In the genomic region with DNA sequence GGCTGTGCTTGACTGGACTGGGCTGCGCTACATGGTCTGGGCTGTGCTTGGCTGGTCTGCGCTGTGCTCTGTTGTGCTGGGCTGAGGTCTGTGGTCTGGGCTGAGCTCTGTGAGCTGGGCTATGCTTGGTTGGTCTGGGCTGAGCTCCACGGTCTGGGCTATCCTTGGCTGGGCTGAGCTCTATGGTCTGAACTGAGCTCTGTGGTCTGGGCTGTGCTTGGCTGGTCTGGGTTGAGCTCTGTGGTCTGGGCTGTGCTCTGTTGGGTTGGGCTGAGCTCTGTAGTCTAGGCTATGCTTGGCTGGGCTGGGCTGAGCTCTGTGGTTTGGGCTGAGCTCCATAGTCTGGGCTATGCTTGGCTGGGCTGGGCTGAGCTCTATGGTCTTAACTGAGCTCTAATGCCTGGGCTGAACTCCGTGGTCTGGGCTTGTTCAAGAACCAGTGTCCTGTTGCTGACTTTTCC, we compare ENCODE assay signal across 9 cellular contexts.
DNase-seq lines count a peak whose midpoint lies in the region; FAIRE-seq and TF ChIP-seq lines count a peak whose summit lies in the region.
"Had no signal": no experiment of that assay in that cellular context is flagged by ENCODE, and none has a peak within 500 bp of the region (broad histone marks: within the 10 kb centered on the region; RNA-seq: fewer than 3 reads in every experiment).

No MANE protein-coding gene starts in this region.

- FAIRE-seq in astrocyte (lab: Jason Lieb, UNC): no peak

- no peaks in the 10 kb centered on the region for H3K36me3 Mint-ChIP-seq in astrocyte (ENCODE audit: low read depth, unreplicated experiment)
- H3K36me3 Mint-ChIP-seq: CD8-positive, alpha-beta memory T cell had no signal

- H3K4me3 Mint-ChIP-seq in astrocyte (ENCODE audit: unreplicated experiment): no peak overlapping the region
- H3K4me3 Mint-ChIP-seq: CD8-positive, alpha-beta memory T cell had no signal

- H3K9ac ChIP-seq in GM23248 (no peak overlapping the region), astrocyte (ENCODE audit: low read length) (no peak overlapping the region)

- no peaks in the 10 kb centered on the region for H3K9me2 ChIP-seq in GM23248 (ENCODE audit: insufficient read depth)

- H3K9me3 ChIP-seq in GM23248 (ENCODE audit: low read depth) (no peaks in the 10 kb centered on the region), astrocyte (ENCODE audit: insufficient read depth, low read depth, low read length) (no peaks in the 10 kb centered on the region)

- no peaks in the 10 kb centered on the region for H3K36me3 ChIP-seq in GM23248 (ENCODE audit: low read depth)
- H3K36me3 ChIP-seq in astrocyte (ENCODE audit: insufficient read depth, low read length): no peaks in the 10 kb centered on the region

- H3K4me2 ChIP-seq in GM23248 (ENCODE audit: unreplicated experiment): no peak overlapping the region
- H3K4me2 ChIP-seq in astrocyte (ENCODE audit: low read length): peak overlapping the region; percentile 8

- H2AFZ ChIP-seq in GM23248 (peak overlapping the region; percentile 25; the same call in 1 of the 2 replicates), astrocyte (ENCODE audit: low read depth, low read length) (no peak overlapping the region)

- in situ Hi-C loops in GM23248 (cut with MboI): no loop called here

- H3K27ac ChIP-seq in GM23248: peak overlapping the region; percentile 53
- no peak overlapping the region for H3K27ac ChIP-seq in astrocyte (ENCODE audit: low read depth, low read length)

- no peak for TF ChIP-seq CTCF in astrocyte (IDR thresholded peaks at IDR 0.05; ENCODE audit: insufficient read depth, low read depth, low read length)

- no peaks in the 10 kb centered on the region for H4K20me1 ChIP-seq in GM23248 (ENCODE audit: insufficient read depth)
- no peaks in the 10 kb centered on the region for H4K20me1 ChIP-seq in astrocyte (ENCODE audit: insufficient read depth, low read length)

- H3K27me3 ChIP-seq in GM23248 (replicated peaks; ENCODE audit: insufficient read depth) (peaks cover 14% of the 10 kb centered on the region), astrocyte (ENCODE audit: insufficient read depth, low read length) (no peaks in the 10 kb centered on the region)

- 46 to 48% methylated on average over 4 of the region's 4 CpGs for WGBS in GM23248 (ENCODE audit: low coverage in 1 of 2, low lambda C conversion rate in 2 of 2, missing lambda C conversion rate in 2 of 2), 2 experiments

- no peak overlapping the region for H3K4me3 ChIP-seq in GM23248
- H3K4me3 ChIP-seq in astrocyte (ENCODE audit: insufficient read depth, low read depth, low read length): no peak overlapping the region

- peaks cover 16% of the 10 kb centered on the region for H3F3A ChIP-seq in GM23248 (ENCODE audit: insufficient read depth)

- H3K27me3 Mint-ChIP-seq in astrocyte (ENCODE audit: low read depth, unreplicated experiment): peaks cover 23% of the 10 kb centered on the region

- H3K4me1 Mint-ChIP-seq in astrocyte (ENCODE audit: low read depth, unreplicated experiment): peaks cover 16% of the 10 kb centered on the region

- no peaks in the 10 kb centered on the region for H3K79me2 ChIP-seq in GM23248 (ENCODE audit: insufficient read depth)
- no peaks in the 10 kb centered on the region for H3K79me2 ChIP-seq in astrocyte (ENCODE audit: insufficient read depth, low read length)

- no peaks in the 10 kb centered on the region for H3K4me1 ChIP-seq in GM23248 (ENCODE audit: insufficient read depth)
- no peaks in the 10 kb centered on the region for H3K4me1 ChIP-seq in astrocyte (ENCODE audit: insufficient read depth, low read length)

- DNase-seq in NCI-H345 (lab: John Stamatoyannopoulos, UW) (peak; percentile 23), NCI-H345 treated with DMSO at 0.1 percent for 48 hours (lab: John Stamatoyannopoulos, UW; ENCODE audit: unreplicated experiment) (no peak), GM23248 (peak; percentile 92), Kasumi-1 (lab: John Stamatoyannopoulos, UW) (peak; percentile 35 to 47), astrocyte (ENCODE audit: low read depth) (peak; percentile 79), lung microvascular endothelial cell (ENCODE audit: low read depth in 2 of 2) (peak; percentile 26 to 31), T-helper 9 cell (no peak), AML-193 (lab: John Stamatoyannopoulos, UW) (no peak)

- H3K9me3 Mint-ChIP-seq in astrocyte (ENCODE audit: unreplicated experiment): peaks cover 12% of the 10 kb centered on the region
- H3K9me3 Mint-ChIP-seq: CD8-positive, alpha-beta memory T cell had no signal

- peak overlapping the region; percentile 82 for H3K27ac Mint-ChIP-seq in astrocyte (ENCODE audit: unreplicated experiment)
- H3K27ac Mint-ChIP-seq: CD8-positive, alpha-beta memory T cell had no signal

Comparison
In these comparisons a context has a peak if more than half of its experiments do, and no peak if none do; other contexts are left out.
1. DNase-seq: peak in NCI-H345 (single experiment), GM23248 (single experiment), Kasumi-1 (2 of 2), astrocyte (single experiment) and lung microvascular endothelial cell (2 of 2); none in NCI-H345 treated with DMSO at 0.1 percent for 48 hours (single experiment), T-helper 9 cell (single experiment) and AML-193 (0 of 2).